Comparison of ENCODE assay signal across 8 cellular contexts in genomic region chr17:30731210-30732132, GRCh38.
DNase-seq lines count a peak whose midpoint lies in the region; ATAC-seq, FAIRE-seq and TF ChIP-seq lines count a peak whose summit lies in the region.
"Not testable (repeated sequence)": the region's sequence is repeated elsewhere in the genome, so short reads cannot be mapped to it uniquely, and the experiment has no call there.

No MANE protein-coding gene starts in this region.

- WGBS in hepatocyte (ENCODE audit: low lambda C conversion rate, missing lambda C conversion rate), result under 1% methylated on average over 71 of the region's 87 CpGs

- H3K79me2 ChIP-seq in astrocyte (ENCODE audit: insufficient read depth, low read length) (peaks cover 67% of the 10 kb centered on the region), hepatocyte (peaks cover 78% of the 10 kb centered on the region)

- not testable (repeated sequence) for H3K9me3 ChIP-seq in astrocyte (ENCODE audit: insufficient read depth, low read depth, low read length); hepatocyte (ENCODE audit: low read depth)

- not testable (repeated sequence) for H3K9me2 ChIP-seq in hepatocyte (replicated peaks; ENCODE audit: insufficient read depth)

- DNase-seq in NCI-H1930 (lab: John Stamatoyannopoulos, UW) (peak; percentile 67 to 75), T-helper 9 cell (peak; percentile 77), astrocyte (ENCODE audit: low read depth) (peak; percentile 51), hepatocyte (ENCODE audit: low spot score) (peak; percentile 89)
- DNase-seq in urothelium cell line (ENCODE audit: low spot score), result not testable (repeated sequence)

- peak overlapping the region; percentile 90 for H3K27ac ChIP-seq in astrocyte (ENCODE audit: low read depth, low read length)
- peak overlapping the region; percentile 100 for H3K27ac ChIP-seq in hepatocyte
- peak overlapping the region; percentile 81 for H3K27ac ChIP-seq in rectal smooth muscle tissue (ENCODE audit: low read depth, low read length)

- not testable (repeated sequence) for H3K9me3 Mint-ChIP-seq in astrocyte (ENCODE audit: unreplicated experiment)

- H3K4me1 Mint-ChIP-seq in astrocyte (ENCODE audit: low read depth, unreplicated experiment), result not testable (repeated sequence)

- not testable (repeated sequence) for H3K36me3 ChIP-seq in astrocyte (ENCODE audit: insufficient read depth, low read length); hepatocyte (replicated peaks; ENCODE audit: insufficient read depth, low read depth); rectal smooth muscle tissue (ENCODE audit: control insufficient read depth, insufficient read depth, low read length)

- H3K27ac Mint-ChIP-seq in astrocyte (ENCODE audit: unreplicated experiment), result peak overlapping the region; percentile 89

- H3K27me3 ChIP-seq in astrocyte (ENCODE audit: insufficient read depth, low read length); hepatocyte; rectal smooth muscle tissue (ENCODE audit: control insufficient read depth, insufficient read depth, low read length): not testable (repeated sequence)

- not testable (repeated sequence) for TF ChIP-seq CTCF in astrocyte (IDR thresholded peaks at IDR 0.05; ENCODE audit: insufficient read depth, low read depth, low read length); hepatocyte (IDR thresholded peaks at IDR 0.05; ENCODE audit: poor library complexity)

- ATAC-seq in GM18499 (IDR thresholded peaks at IDR 0.05; ENCODE audit: insufficient read depth, unreplicated experiment), result peak; percentile 56
- peak; percentile 78 for ATAC-seq in HG02938 (IDR thresholded peaks at IDR 0.05; ENCODE audit: unreplicated experiment)

- H3K4me2 ChIP-seq in astrocyte (ENCODE audit: low read length) (peak overlapping the region; percentile 83), hepatocyte (peak overlapping the region; percentile 73)

- H3K4me3 ChIP-seq in astrocyte (ENCODE audit: insufficient read depth, low read depth, low read length) (peak overlapping the region; percentile 84), hepatocyte (peak overlapping the region; percentile 99), rectal smooth muscle tissue (ENCODE audit: low read length) (peak overlapping the region; percentile 76)

- not testable (repeated sequence) for FAIRE-seq in astrocyte (lab: Jason Lieb, UNC)
- peak; percentile 83 for FAIRE-seq in urothelium cell line (lab: Jason Lieb, UNC)

- not testable (repeated sequence) for H3K27me3 Mint-ChIP-seq in astrocyte (ENCODE audit: low read depth, unreplicated experiment)

- H2AFZ ChIP-seq in astrocyte (ENCODE audit: low read depth, low read length) (peak overlapping the region; percentile 91), hepatocyte (peak overlapping the region; percentile 80)

- H3K4me1 ChIP-seq in astrocyte (ENCODE audit: insufficient read depth, low read length); hepatocyte (ENCODE audit: insufficient read depth); rectal smooth muscle tissue (ENCODE audit: control insufficient read depth, insufficient read depth, low read length): not testable (repeated sequence)

- H3K4me3 Mint-ChIP-seq in astrocyte (ENCODE audit: unreplicated experiment), result peak overlapping the region; percentile 92

- H3K9ac ChIP-seq in astrocyte (ENCODE audit: low read length) (peak overlapping the region; percentile 93), rectal smooth muscle tissue (ENCODE audit: low read length) (peak overlapping the region; percentile 74)

- H4K20me1 ChIP-seq in astrocyte (ENCODE audit: insufficient read depth, low read length) (peaks cover 29% of the 10 kb centered on the region), hepatocyte (ENCODE audit: insufficient read depth, poor library complexity, severe bottlenecking) (peaks cover 49% of the 10 kb centered on the region)

- peaks cover 12% of the 10 kb centered on the region for H3K36me3 Mint-ChIP-seq in astrocyte (ENCODE audit: low read depth, unreplicated experiment)
